Comparison of ENCODE assay signal across 34 cellular contexts in the genomic region with DNA sequence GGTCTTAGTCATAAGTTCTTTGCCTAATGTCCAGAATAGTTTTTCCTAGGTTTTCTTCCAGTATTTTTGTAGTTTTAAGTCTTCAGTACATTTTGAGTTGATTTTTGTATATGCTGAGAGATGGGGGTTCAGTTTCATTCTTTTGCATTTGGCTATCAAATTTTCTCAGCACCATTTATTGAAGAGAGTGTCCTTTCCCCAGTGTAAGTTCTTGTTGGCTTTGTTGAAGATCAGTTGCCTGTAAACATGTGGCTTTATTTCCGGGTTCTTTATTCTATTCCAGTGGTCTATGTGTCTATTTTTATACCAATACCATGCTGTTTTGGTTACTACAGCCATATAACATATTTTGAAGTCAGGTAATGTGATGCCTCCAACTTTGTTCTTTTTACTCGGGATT.
"Had no signal": no experiment of that assay in that cellular context is flagged by ENCODE, and none has a peak within 500 bp of the region (broad histone marks: within the 10 kb centered on the region; RNA-seq: fewer than 3 reads in every experiment).

No MANE protein-coding gene starts in this region.

- H3K36me3 ChIP-seq: MG63 had no signal

- H3K9me3 ChIP-seq: MG63 had no signal

- H3K27me3 ChIP-seq: MG63 had no signal

- H3K4me3 ChIP-seq: MG63 had no signal

- DNase-seq: Karpas-422, Kasumi-1, MG63, MM.1S, MV-4-11, NCI-H1048, NCI-H1092, NCI-H1092 treated with DMSO at 0.1 percent for 48 hours, NCI-H1105, NCI-H1105 treated with DMSO at 0.1 percent for 48 hours, NCI-H1417, NCI-H1417 treated with DMSO at 0.1 percent for 48 hours, NCI-H1436, NCI-H1436 treated with DMSO at 0.1 percent for 48 hours, NCI-H146, NCI-H1694, NCI-H1694 treated with DMSO at 0.1 percent for 48 hours, NCI-H187, NCI-H187 treated with DMSO at 0.1 percent for 48 hours, NCI-H1930, NCI-H2029, NCI-H2029 treated with DMSO at 0.1 percent for 48 hours, NCI-H2081, NCI-H2081 treated with DMSO at 0.1 percent for 48 hours, NCI-H2107, NCI-H2171, NCI-H2171 treated with DMSO at 0.1 percent for 48 hours, NCI-H2227 treated with DMSO at 0.1 percent for 48 hours, NCI-H226, NCI-H345, NCI-H446, NCI-H446 treated with DMSO at 0.1 percent for 48 hours, NCI-H510A had no signal

- H3K27ac ChIP-seq: KMS-11 had no signal
